Comparison of ENCODE assay signal across 12 cellular contexts in genomic region chr19:55373993-55374757, GRCh38. TPM values are rescaled to one million over a fixed set of nuclear protein-coding genes. Genes with fewer than 3 reads are reported as not detected.
DNase-seq lines count a peak whose midpoint lies in the region; ATAC-seq and TF ChIP-seq lines count a peak whose summit lies in the region.
"Had no signal": no experiment of that assay in that cellular context is flagged by ENCODE, and none has a peak within 500 bp of the region (broad histone marks: within the 10 kb centered on the region; RNA-seq: fewer than 3 reads in every experiment).

No MANE protein-coding gene starts in this region.

- peak; percentile 81 for DNase-seq in EH (ENCODE audit: low read depth)
- peak; percentile 59 for DNase-seq in HuH-7.5 (ENCODE audit: low spot score)
- DNase-seq in chondrocyte (ENCODE audit: low spot score) = no peak
- DNase-seq in nephron progenitor cell = peak; percentile 32
- DNase-seq in GM10248 (ENCODE audit: extremely low spot score) = no peak
- DNase-seq in NCI-H510A treated with DMSO at 0.1 percent for 48 hours (lab: John Stamatoyannopoulos, UW) = no peak
- no peak for DNase-seq in natural killer cell
- DNase-seq: amniotic stem cell, NCI-H1417 treated with DMSO at 0.1 percent for 48 hours had no signal

- H3K27me3 Mint-ChIP-seq in chondrocyte (ENCODE audit: low read depth) (no peaks in the 10 kb centered on the region), nephron progenitor cell (ENCODE audit: low read depth, poor library complexity) (peaks cover 38% of the 10 kb centered on the region), natural killer cell (ENCODE audit: low read depth in 2 of 2) (peaks cover 25 to 34% of the 10 kb centered on the region in 2 donors)

- H3K36me3 Mint-ChIP-seq in chondrocyte (ENCODE audit: low read depth) (no peaks in the 10 kb centered on the region), nephron progenitor cell (ENCODE audit: low read depth) (no peaks in the 10 kb centered on the region), natural killer cell (no peaks in the 10 kb centered on the region)

- CTCF ChIA-PET in GM10248 (lab: Yijun Ruan, JAX) = interaction anchor here (1.7 kb wide), 1 partner anchor 73 kb away, joined by 7 read pairs; no protein-coding TSS in a partner anchor

- intact Hi-C loops in natural killer cell (cut with micrococcal nuclease) = no loop called here

- ATAC-seq in HG03439 (IDR thresholded peaks at IDR 0.05; ENCODE audit: unreplicated experiment) (no peak), natural killer cell (no peak)

- POLR2A ChIA-PET in GM10248 (lab: Yijun Ruan, JAX) = no interaction called here

- TF ChIP-seq CTCF in chondrocyte (IDR thresholded peaks at IDR 0.05) (no peak), nephron progenitor cell (IDR thresholded peaks at IDR 0.05) (no peak), GM10248 (IDR thresholded peaks at IDR 0.05; ENCODE audit: control extremely low read depth, extremely low read depth, low read depth, missing control alignments) (no peak), natural killer cell (IDR thresholded peaks at IDR 0.05) (no peak)

- peak overlapping the region; percentile 24 for H3K27ac Mint-ChIP-seq in chondrocyte (ENCODE audit: unreplicated experiment)
- H3K27ac Mint-ChIP-seq in nephron progenitor cell = peak overlapping the region; percentile 70
- no peak overlapping the region for H3K27ac Mint-ChIP-seq in natural killer cell

- H3K4me3 Mint-ChIP-seq in chondrocyte (ENCODE audit: unreplicated experiment) (no peak overlapping the region), nephron progenitor cell (peak overlapping the region; percentile 36), natural killer cell (no peak overlapping the region)

- H3K9me3 Mint-ChIP-seq in chondrocyte (ENCODE audit: low read depth) = no peaks in the 10 kb centered on the region
- H3K9me3 Mint-ChIP-seq in nephron progenitor cell = no peaks in the 10 kb centered on the region
- no peaks in the 10 kb centered on the region for H3K9me3 Mint-ChIP-seq in natural killer cell

- H3K4me1 Mint-ChIP-seq in chondrocyte (ENCODE audit: low read depth) (peaks cover 22% of the 10 kb centered on the region), nephron progenitor cell (peaks cover 47% of the 10 kb centered on the region), natural killer cell (peaks cover 0 to 6% of the 10 kb centered on the region in 2 donors)

RNA-seq across cellular contexts. Expression of gene TMEM190, which starts 2.5 kb away (rescaled TPM):
- total RNA-seq in chondrocyte = 0.52 to 1.0 TPM in 2 of 3 replicates, not detected in the other
- not detected for total RNA-seq in natural killer cell
- total RNA-seq: endothelial cell of umbilical vein, myocyte had no signal

RNA-seq across cellular contexts. Expression of gene IL11, which starts 3.9 kb away (rescaled TPM):
- total RNA-seq in chondrocyte (2.8 to 3.7 TPM (median 3.1 TPM) in 3 replicates), natural killer cell (under 1 TPM; 0.14 to 0.35 (median 0.27) TPM)
- total RNA-seq: endothelial cell of umbilical vein had no signal

RNA-seq across cellular contexts. Expression of gene TMEM238, which starts 9.9 kb away (rescaled TPM):
- total RNA-seq in chondrocyte (0.59 to 1.0 TPM (median 0.85 TPM) in 3 replicates), natural killer cell (1 to 10 TPM; 2.9 to 5.1 (median 4.0) TPM)
- total RNA-seq: myocyte had no signal

RNA-seq across cellular contexts. Expression of gene GARIN5B, which starts 11.1 kb away (rescaled TPM):
- total RNA-seq in chondrocyte (not detected in 3 replicates), natural killer cell (not detected)
- total RNA-seq: endothelial cell of umbilical vein, myocyte had no signal

RNA-seq across cellular contexts. Expression of gene RPL28, which starts 11.6 kb away (rescaled TPM):
- total RNA-seq in chondrocyte (1,343 to 1,376 TPM (median 1,346 TPM) in 3 replicates), natural killer cell (1,000 to 10,000 TPM; 1,373 to 1,704 (median 1,679) TPM)

Comparison
In these comparisons a context has a peak if more than half of its experiments do, and no peak if none do; other contexts are left out.
1. DNase-seq: peak in EH (single experiment), HuH-7.5 (single experiment) and nephron progenitor cell (single experiment); none in chondrocyte (single experiment), GM10248 (single experiment), NCI-H510A treated with DMSO at 0.1 percent for 48 hours (single experiment) and natural killer cell (single experiment).
2. H3K27ac Mint-ChIP-seq: peak in chondrocyte (single experiment) and nephron progenitor cell (single experiment); none in natural killer cell (0 of 2).